9 cellular contexts compared by ENCODE assay signal in genomic region chr6:10555625-10556309, GRCh38. TPM values are rescaled to one million over a fixed set of nuclear protein-coding genes. Genes with fewer than 3 reads are reported as not detected.
DNase-seq lines count a peak whose midpoint lies in the region; ATAC-seq, FAIRE-seq and TF ChIP-seq lines count a peak whose summit lies in the region.
"Had no signal": no experiment of that assay in that cellular context is flagged by ENCODE, and none has a peak within 500 bp of the region (broad histone marks: within the 10 kb centered on the region; RNA-seq: fewer than 3 reads in every experiment).

No MANE protein-coding gene starts in this region.

- peaks cover 0 to 22% (median 0%) of the 10 kb centered on the region in 4 donors for H3K4me1 ChIP-seq in tibial nerve

- peak overlapping the region in 1 of 4 donors; percentile 16 for H3K27ac ChIP-seq in tibial nerve

- no peak for FAIRE-seq in GM12892 (lab: Jason Lieb, UNC)
- FAIRE-seq: endometrium had no signal

- intact Hi-C loops in lower leg skin (cut with DNase I; ENCODE audit: low total_unique reads), result no loop called here

- no peaks in the 10 kb centered on the region for H3K9me3 ChIP-seq in tibial nerve

- TF ChIP-seq CTCF in lower leg skin (IDR thresholded peaks at IDR 0.05) (no peak), tibial nerve (IDR thresholded peaks at IDR 0.05) (no peak)

- no peak for ATAC-seq in HG03342 (IDR thresholded peaks at IDR 0.05; ENCODE audit: unreplicated experiment)
- ATAC-seq in HG03095 (IDR thresholded peaks at IDR 0.05; ENCODE audit: unreplicated experiment), result no peak

- no peak for TF ChIP-seq EP300 in tibial nerve (IDR thresholded peaks at IDR 0.05)

- no peak for TF ChIP-seq POLR2A in lower leg skin (IDR thresholded peaks at IDR 0.05)
- no peak for TF ChIP-seq POLR2A in tibial nerve (IDR thresholded peaks at IDR 0.05)
- no peak for TF ChIP-seq POLR2A in GM12892 (IDR thresholded peaks at IDR 0.05; ENCODE audit: low read depth, low read length)

- no peak overlapping the region for H3K4me3 ChIP-seq in lower leg skin (ENCODE audit: low read depth, poor library complexity, severe bottlenecking)
- H3K4me3 ChIP-seq in tibial nerve, result peak overlapping the region; percentile 10 to 45 (median 18)

- peak; percentile 71 for DNase-seq in EL
- DNase-seq in NCI-H526 treated with DMSO at 0.1 percent for 48 hours (lab: John Stamatoyannopoulos, UW), result peak; percentile 75
- peak; percentile 83 for DNase-seq in ecto neural progenitor cell (ENCODE audit: low spot score)
- DNase-seq in lower leg skin (ENCODE audit: low spot score in 2 of 2), result peak; percentile 61 to 91
- peak in 1 of 2 donors; percentile 10 for DNase-seq in tibial nerve (ENCODE audit: low spot score in 2 of 2)
- no peak for DNase-seq in GM12892 (ENCODE audit: insufficient read length)

- no peaks in the 10 kb centered on the region for H3K36me3 ChIP-seq in tibial nerve

- 8 to 10% methylated on average over 22 of the region's 22 CpGs for WGBS in lower leg skin, 2 donors
- 7 to 10% methylated on average over 22 of the region's 22 CpGs for WGBS in tibial nerve, 2 donors

- H3K27me3 ChIP-seq in tibial nerve, result no peaks in the 10 kb centered on the region

RNA-seq across cellular contexts. Expression of gene GCNT2, which starts 34.6 kb away (rescaled TPM):
- total RNA-seq in lower leg skin (10 to 100 TPM in 3 of 4 donors, 1 to 10 TPM in 1; 5.6 to 12.0 (median 10.7) TPM), tibial nerve (1 to 10 TPM in 3 of 4 donors, under 1 TPM in 1; 0.78 to 3.5 (median 2.5) TPM)
- polyA plus RNA-seq in GM12892 (2012; ENCODE audit: missing spikeins), result 8.2 TPM
